In the genomic region with DNA sequence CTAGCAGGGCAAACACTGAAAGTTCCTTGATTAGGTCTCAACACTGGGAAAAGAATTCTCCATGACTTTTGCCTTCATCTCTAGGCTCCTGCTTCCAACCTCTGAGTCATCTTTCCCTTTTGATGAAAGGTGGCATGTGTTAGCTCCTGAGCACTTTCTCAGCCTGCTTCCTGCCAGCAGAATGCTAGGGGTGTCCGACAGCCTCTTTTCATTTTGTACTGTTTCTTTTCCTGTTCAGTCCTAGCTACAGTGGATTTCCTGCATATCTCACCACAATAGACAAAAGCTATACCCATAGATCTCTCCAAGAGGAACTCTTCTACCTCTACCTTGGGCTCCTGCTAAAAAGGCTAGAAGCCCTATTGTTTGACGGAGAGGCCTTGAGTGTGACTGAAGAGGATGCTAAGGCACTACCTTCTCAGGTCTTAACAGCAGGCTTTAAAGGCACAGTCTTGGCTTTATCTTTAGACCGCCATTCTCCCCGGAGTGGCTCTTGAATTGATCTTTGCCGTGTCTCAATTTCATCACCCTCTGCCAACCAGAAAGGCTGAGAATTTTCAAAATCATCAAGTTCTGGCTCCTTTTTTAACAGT, we compare ENCODE assay signal across 9 cellular contexts.
DNase-seq lines count a peak whose midpoint lies in the region; ATAC-seq lines count a peak whose summit lies in the region.
"Had no signal": no experiment of that assay in that cellular context is flagged by ENCODE, and none has a peak within 500 bp of the region (broad histone marks: within the 10 kb centered on the region; RNA-seq: fewer than 3 reads in every experiment).

No MANE protein-coding gene starts in this region.

- no peak overlapping the region for H3K4me3 Mint-ChIP-seq in activated naive CD8-positive, alpha-beta T cell treated with anti-CD3 and anti-CD28 coated beads, Interleukin-2, amount 10 ng/mL, durations not matched to agents 7 days and 5 days

- 43% methylated on average over 5 of the region's 5 CpGs for WGBS in right cardiac atrium

- intact Hi-C loops in right cardiac atrium (cut with DNase I) = no loop called here

- H3K27me3 ChIP-seq in right cardiac atrium (ENCODE audit: control insufficient read depth, insufficient read depth) = no peaks in the 10 kb centered on the region
- H3K27me3 ChIP-seq in stomach smooth muscle (ENCODE audit: control insufficient read depth in 1 of 2, insufficient read depth in 2 of 2, low read length in 2 of 2) = no peaks in the 10 kb centered on the region

- H3K4me1 ChIP-seq in right cardiac atrium (ENCODE audit: control insufficient read depth, insufficient read depth, low read length) (peaks cover 19% of the 10 kb centered on the region), stomach smooth muscle (ENCODE audit: control insufficient read depth, insufficient read depth, low read length) (peaks cover 8% of the 10 kb centered on the region)

- no peaks in the 10 kb centered on the region for H3K9me3 ChIP-seq in right cardiac atrium (ENCODE audit: control insufficient read depth, low read length)
- H3K9me3 ChIP-seq in stomach smooth muscle (ENCODE audit: control insufficient read depth in 2 of 2, low read length in 2 of 2) = no peaks in the 10 kb centered on the region

- peak overlapping the region; percentile 93 for H3K27ac ChIP-seq in right cardiac atrium (ENCODE audit: low read length)
- peak overlapping the region; percentile 26 for H3K27ac ChIP-seq in stomach smooth muscle (ENCODE audit: low read length)
- H3K27ac ChIP-seq: WERI-Rb-1 had no signal

- POLR2A ChIA-PET in activated naive CD8-positive, alpha-beta T cell treated with anti-CD3 and anti-CD28 coated beads, Interleukin-2, amount 10 ng/mL, durations not matched to agents 7 days and 5 days (lab: Charles Lee) = no interaction called here

- peak; percentile 50 for ATAC-seq in activated naive CD8-positive, alpha-beta T cell treated with anti-CD3 and anti-CD28 coated beads, Interleukin-2, amount 10 ng/mL, durations not matched to agents 7 days and 5 days (ENCODE audit: low read depth)
- ATAC-seq in right cardiac atrium (peak; percentile 61 to 86), HG03108 (IDR thresholded peaks at IDR 0.05; ENCODE audit: unreplicated experiment) (no peak), GM18867 (IDR thresholded peaks at IDR 0.05; ENCODE audit: unreplicated experiment) (no peak)

- DNase-seq in DMS153 (lab: John Stamatoyannopoulos, UW) (peak; percentile 28), DMS153 treated with DMSO at 0.1 percent for 48 hours (lab: John Stamatoyannopoulos, UW; ENCODE audit: unreplicated experiment) (no peak), right cardiac atrium (no peak)
- DNase-seq in activated naive CD8-positive, alpha-beta T cell treated with anti-CD3 and anti-CD28 coated beads, Interleukin-2, amount 10 ng/mL, durations not matched to agents 7 days and 5 days = no peak
- DNase-seq in activated CD8-positive, alpha-beta memory T cell treated with anti-CD3 and anti-CD28 coated beads, Interleukin-2, amount 50 U/mL, for 4 hours = no peak
- DNase-seq: WERI-Rb-1 had no signal

- H3K4me3 ChIP-seq in right cardiac atrium (ENCODE audit: low read length) (no peak overlapping the region), stomach smooth muscle (ENCODE audit: low read length in 2 of 2) (peak overlapping the region in 1 of 2 donors; percentile 16)

- no peak overlapping the region for H3K27ac Mint-ChIP-seq in activated naive CD8-positive, alpha-beta T cell treated with anti-CD3 and anti-CD28 coated beads, Interleukin-2, amount 10 ng/mL, durations not matched to agents 7 days and 5 days

- no peaks in the 10 kb centered on the region for H3K36me3 ChIP-seq in stomach smooth muscle (ENCODE audit: control insufficient read depth in 2 of 2, insufficient read depth in 2 of 2, low read length in 2 of 2)
- H3K36me3 ChIP-seq: WERI-Rb-1 had no signal

- no peaks in the 10 kb centered on the region for H3K36me3 Mint-ChIP-seq in activated naive CD8-positive, alpha-beta T cell treated with anti-CD3 and anti-CD28 coated beads, Interleukin-2, amount 10 ng/mL, durations not matched to agents 7 days and 5 days

- H3K9me3 Mint-ChIP-seq in activated naive CD8-positive, alpha-beta T cell treated with anti-CD3 and anti-CD28 coated beads, Interleukin-2, amount 10 ng/mL, durations not matched to agents 7 days and 5 days = no peaks in the 10 kb centered on the region

- no peak overlapping the region for H3K9ac ChIP-seq in stomach smooth muscle (ENCODE audit: low read length in 2 of 2)

- H3K27me3 Mint-ChIP-seq in activated naive CD8-positive, alpha-beta T cell treated with anti-CD3 and anti-CD28 coated beads, Interleukin-2, amount 10 ng/mL, durations not matched to agents 7 days and 5 days = no peaks in the 10 kb centered on the region

- H3K4me1 Mint-ChIP-seq in activated naive CD8-positive, alpha-beta T cell treated with anti-CD3 and anti-CD28 coated beads, Interleukin-2, amount 10 ng/mL, durations not matched to agents 7 days and 5 days = peaks cover 13% of the 10 kb centered on the region

Comparison
In these comparisons a context has a peak if more than half of its experiments do, and no peak if none do; other contexts are left out.
1. ATAC-seq: peak in activated naive CD8-positive, alpha-beta T cell treated with anti-CD3 and anti-CD28 coated beads, Interleukin-2, amount 10 ng/mL, durations not matched to agents 7 days and 5 days (single experiment) and right cardiac atrium (2 of 2); none in HG03108 (single experiment) and GM18867 (single experiment).